ENCODE assay signal across 1 cellular context in the genomic region with DNA sequence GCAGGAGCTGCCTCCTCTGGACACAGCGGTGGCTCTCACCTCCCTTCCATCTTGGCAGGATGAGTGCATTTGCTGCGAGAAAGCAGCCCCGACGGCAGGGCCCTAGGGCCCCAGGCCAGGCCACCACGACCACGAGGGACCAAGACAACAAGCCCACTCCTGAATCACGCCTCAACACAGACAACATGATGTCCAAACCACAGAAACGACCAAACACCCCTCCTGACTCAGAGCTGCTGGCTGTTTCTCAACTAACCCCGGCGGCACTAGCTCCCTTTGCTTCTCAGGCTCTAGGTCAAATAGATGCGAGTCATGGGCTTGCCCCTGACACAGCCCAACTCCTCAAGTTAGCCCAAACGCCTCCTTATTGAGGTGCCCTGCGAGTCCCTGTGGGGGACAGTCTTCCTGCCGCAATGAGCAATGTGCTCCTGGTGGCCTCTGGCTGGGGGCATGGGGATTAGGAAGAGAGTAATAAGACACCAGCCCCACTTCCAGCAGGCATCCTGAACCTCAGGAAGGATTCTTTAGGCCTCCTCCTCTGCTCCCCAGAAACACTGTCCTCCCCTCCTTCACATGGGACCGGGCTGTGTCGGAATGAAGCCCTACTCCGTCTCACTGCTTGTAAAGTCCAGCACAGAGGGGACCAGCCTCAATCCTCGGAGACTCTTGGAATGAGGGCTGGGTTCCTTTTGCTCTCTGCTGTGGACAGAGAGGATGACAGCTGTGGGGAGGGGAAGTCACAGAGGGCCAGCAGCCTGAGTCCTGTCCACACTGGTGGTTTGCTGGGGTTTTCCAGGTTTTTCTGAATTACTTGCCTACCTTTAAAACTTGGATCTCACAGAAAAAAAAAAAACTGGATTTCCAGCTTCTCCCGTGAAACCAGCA.
TF ChIP-seq lines count a peak whose summit lies in the region.

No MANE protein-coding gene starts in this region.

TF ChIP-seq in WTC11, 78 proteins besides CTCF, POLR2A, EP300 and RAD21 (continued from another document):
- TF ChIP-seq AFF4 (CRISPR knock-in tag; IDR thresholded peaks at IDR 0.05; ENCODE audit: borderline replicate concordance) (no peak), SMAD3 (CRISPR knock-in tag; IDR thresholded peaks at IDR 0.05; ENCODE audit: borderline replicate concordance) (no peak), ZNF425 (CRISPR knock-in tag; conservative IDR thresholded peaks at IDR 0.05) (no peak), RELA (CRISPR knock-in tag; IDR thresholded peaks at IDR 0.05; ENCODE audit: borderline replicate concordance) (no peak)
